In the genomic region with DNA sequence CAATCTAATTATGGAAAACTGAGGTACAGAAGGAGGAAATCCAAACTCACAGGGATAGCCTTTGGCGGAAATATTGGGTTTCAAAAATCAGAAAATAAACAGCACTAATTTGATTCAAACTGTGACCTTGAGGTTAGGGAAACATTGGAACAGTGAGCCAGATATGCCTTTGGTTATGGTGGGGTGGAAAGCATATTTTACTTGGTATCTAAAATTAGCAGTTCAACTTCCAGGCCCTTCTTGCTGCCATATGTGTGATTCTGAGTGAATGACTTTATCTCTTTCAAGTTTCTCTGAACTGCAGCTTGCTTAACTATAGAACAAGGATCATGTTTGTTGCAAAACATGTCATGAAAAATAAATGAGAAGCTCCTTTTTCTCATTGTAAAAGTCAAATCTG, we compare ENCODE assay signal across 27 cellular contexts.
"Had no signal": no experiment of that assay in that cellular context is flagged by ENCODE, and none has a peak within 500 bp of the region (broad histone marks: within the 10 kb centered on the region; RNA-seq: fewer than 3 reads in every experiment).

No MANE protein-coding gene starts in this region.

- H3K4me1 ChIP-seq: body of pancreas, colonic mucosa, heart left ventricle had no signal

- H3K4me3 ChIP-seq: adrenal gland, body of pancreas, colonic mucosa, heart left ventricle had no signal

- ATAC-seq: activated CD4-positive, CD25-positive, alpha-beta regulatory T cell treated with anti-CD3 and anti-CD28 coated beads, Interleukin-2, amount 50 U/mL, for 24 hours; activated CD8-positive, alpha-beta memory T cell treated with anti-CD3 and anti-CD28 coated beads, Interleukin-2, amount 10 ng/mL, durations not matched to agents 7 days and 5 days; activated CD8-positive, alpha-beta T cell treated with anti-CD3 and anti-CD28 coated beads, Interleukin-2, amount 10 ng/mL, durations not matched to agents 7 days and 5 days; activated naive CD8-positive, alpha-beta T cell treated with anti-CD3 and anti-CD28 coated beads, Interleukin-2, amount 50 U/mL, for 24 hours; body of pancreas; esophagus mucosa; heart left ventricle; T-helper 17 cell had no signal

- H3K27me3 ChIP-seq: adrenal gland, body of pancreas, colonic mucosa, heart left ventricle had no signal

- H3K9me3 ChIP-seq: adrenal gland, body of pancreas, colonic mucosa, heart left ventricle had no signal

- H3K27ac ChIP-seq: adrenal gland, body of pancreas, colonic mucosa, heart left ventricle, WERI-Rb-1 had no signal

- H3K36me3 ChIP-seq: adrenal gland, colonic mucosa, heart left ventricle, WERI-Rb-1 had no signal

- DNase-seq: activated B cell treated with CpG ODN at 0.5 μM for 24 hours; activated CD4-positive, alpha-beta memory T cell treated with anti-CD3 and anti-CD28 coated beads for 36 hours; activated CD4-positive, alpha-beta T cell treated with anti-CD3 and anti-CD28 coated beads for 48 hours; activated CD8-positive, alpha-beta memory T cell treated with anti-CD3 and anti-CD28 coated beads, Interleukin-2, amount 10 ng/mL, durations not matched to agents 7 days and 5 days; activated CD8-positive, alpha-beta memory T cell treated with anti-CD3 and anti-CD28 coated beads, Interleukin-2, amount 50 U/mL, for 4 hours; activated CD8-positive, alpha-beta T cell treated with anti-CD3 and anti-CD28 coated beads, Interleukin-2, amount 10 ng/mL, durations not matched to agents 7 days and 5 days; activated effector memory CD4-positive, alpha-beta T cell treated with anti-CD3 and anti-CD28 coated beads, Interleukin-2, amount 50 U/mL, for 16 hours; activated naive CD4-positive, alpha-beta T cell treated with anti-CD3 and anti-CD28 coated beads for 36 hours; activated naive CD8-positive, alpha-beta T cell treated with anti-CD3 and anti-CD28 coated beads for 36 hours; activated naive CD8-positive, alpha-beta T cell treated with anti-CD3 and anti-CD28 coated beads, Interleukin-2, amount 50 U/mL, for 24 hours; activated T-cell treated with anti-CD3 and anti-CD28 coated beads, Interleukin-2, amount 50 U/mL, for 1 hour; activated T-cell treated with anti-CD3 and anti-CD28 coated beads, Interleukin-2, amount 50 U/mL, for 48 hours; adrenal gland; amygdala; aorta; body of pancreas; caudate nucleus; colonic mucosa; effector CD8-positive, alpha-beta T cell; glutamatergic neuron; heart left ventricle; T-helper 1 cell; T-helper 17 cell; T1000; WERI-Rb-1 had no signal
